ENCODE assay signal across 8 cellular contexts in genomic region chr7:118183254-118183585, GRCh38. TPM values are rescaled to one million over a fixed set of nuclear protein-coding genes. Genes with fewer than 3 reads are reported as not detected.
DNase-seq lines count a peak whose midpoint lies in the region; ATAC-seq and TF ChIP-seq lines count a peak whose summit lies in the region.

No MANE protein-coding gene starts in this region.

- H3K4me1 Mint-ChIP-seq in CD4-positive, alpha-beta T cell (ENCODE audit: low read depth) = peaks cover 51% of the 10 kb centered on the region
- peaks cover 15% of the 10 kb centered on the region for H3K4me1 Mint-ChIP-seq in activated T-helper 17 cell treated with anti-CD3 and anti-CD28 coated beads, Interleukin-2, amount 50 U/mL, for 72 hours
- peaks cover 13 to 30% of the 10 kb centered on the region in 2 donors for H3K4me1 Mint-ChIP-seq in stimulated activated naive B cell treated with anti-CD40 and anti-IgM and Interleukin-4, amounts not matched to agents 10 μg/mL and 1 μg/mL and 100 μg/mL, for 72 hours

- H3K27me3 Mint-ChIP-seq in CD4-positive, alpha-beta T cell = no peaks in the 10 kb centered on the region
- no peaks in the 10 kb centered on the region for H3K27me3 Mint-ChIP-seq in activated T-helper 17 cell treated with anti-CD3 and anti-CD28 coated beads, Interleukin-2, amount 50 U/mL, for 72 hours
- no peaks in the 10 kb centered on the region for H3K27me3 Mint-ChIP-seq in stimulated activated naive B cell treated with anti-CD40 and anti-IgM and Interleukin-4, amounts not matched to agents 10 μg/mL and 1 μg/mL and 100 μg/mL, for 72 hours

- POLR2A ChIA-PET in CD4-positive, alpha-beta T cell (lab: Charles Lee) = no interaction called here
- POLR2A ChIA-PET in RWPE1 (lab: Yijun Ruan, JAX; ENCODE audit: low non-redundant PET) = no interaction called here

- no peaks in the 10 kb centered on the region for H3K9me3 ChIP-seq in CD4-positive, alpha-beta T cell (ENCODE audit: control insufficient read depth, low read length)
- no peaks in the 10 kb centered on the region for H3K9me3 ChIP-seq in iPS-20b (ENCODE audit: insufficient read depth, low read depth, low read length)

- ATAC-seq in CD4-positive, alpha-beta T cell (ENCODE audit: poor library complexity) = no peak
- peak; percentile 1 for ATAC-seq in HG02588 (IDR thresholded peaks at IDR 0.05; ENCODE audit: unreplicated experiment)
- no peak for ATAC-seq in activated T-helper 17 cell treated with anti-CD3 and anti-CD28 coated beads, Interleukin-2, amount 50 U/mL, for 72 hours (replicated peaks)
- no peak for ATAC-seq in stimulated activated naive B cell treated with anti-CD40 and anti-IgM and Interleukin-4, amounts not matched to agents 10 μg/mL and 1 μg/mL and 100 μg/mL, for 72 hours (replicated peaks)
- no peak for ATAC-seq in HG03135 (IDR thresholded peaks at IDR 0.05; ENCODE audit: unreplicated experiment)
- no peak for ATAC-seq in HG03108 (IDR thresholded peaks at IDR 0.05; ENCODE audit: unreplicated experiment)

- no peaks in the 10 kb centered on the region for H3K9me3 Mint-ChIP-seq in CD4-positive, alpha-beta T cell
- peaks cover 3% of the 10 kb centered on the region for H3K9me3 Mint-ChIP-seq in activated T-helper 17 cell treated with anti-CD3 and anti-CD28 coated beads, Interleukin-2, amount 50 U/mL, for 72 hours
- H3K9me3 Mint-ChIP-seq in stimulated activated naive B cell treated with anti-CD40 and anti-IgM and Interleukin-4, amounts not matched to agents 10 μg/mL and 1 μg/mL and 100 μg/mL, for 72 hours = no peaks in the 10 kb centered on the region

- CTCF ChIA-PET in CD4-positive, alpha-beta T cell (lab: Charles Lee) = no interaction called here
- CTCF ChIA-PET in RWPE1 (lab: Yijun Ruan, JAX) = no interaction called here

- TF ChIP-seq CTCF in CD4-positive, alpha-beta T cell (IDR thresholded peaks at IDR 0.05) = no peak
- TF ChIP-seq CTCF in RWPE1 (conservative IDR thresholded peaks at IDR 0.05; ENCODE audit: low read depth) = no peak

- H3K36me3 ChIP-seq in iPS-20b (ENCODE audit: insufficient read depth, low read depth, low read length) = peaks cover 29% of the 10 kb centered on the region

- H3K27me3 ChIP-seq in CD4-positive, alpha-beta T cell (ENCODE audit: control insufficient read depth, insufficient read depth, low read length) = no peaks in the 10 kb centered on the region
- H3K27me3 ChIP-seq in iPS-20b (ENCODE audit: insufficient read depth, low read length) = no peaks in the 10 kb centered on the region

- peak overlapping the region; percentile 96 for H3K4me3 Mint-ChIP-seq in CD4-positive, alpha-beta T cell
- H3K4me3 Mint-ChIP-seq in activated T-helper 17 cell treated with anti-CD3 and anti-CD28 coated beads, Interleukin-2, amount 50 U/mL, for 72 hours = peak overlapping the region; percentile 92
- H3K4me3 Mint-ChIP-seq in stimulated activated naive B cell treated with anti-CD40 and anti-IgM and Interleukin-4, amounts not matched to agents 10 μg/mL and 1 μg/mL and 100 μg/mL, for 72 hours = peak overlapping the region; percentile 92 to 96

- peaks cover 6% of the 10 kb centered on the region; the same call in 1 of the 2 replicates for H3K4me1 ChIP-seq in iPS-20b (ENCODE audit: insufficient read depth, low read length)

- H3K27ac ChIP-seq in CD4-positive, alpha-beta T cell (ENCODE audit: low read depth, low read length) = peak overlapping the region; percentile 86
- peak overlapping the region; percentile 82 for H3K27ac ChIP-seq in iPS-20b (ENCODE audit: low read length)
- no peak overlapping the region for H3K27ac ChIP-seq in RWPE1

- peaks cover 38% of the 10 kb centered on the region for H3K36me3 Mint-ChIP-seq in CD4-positive, alpha-beta T cell (ENCODE audit: low read depth)
- H3K36me3 Mint-ChIP-seq in activated T-helper 17 cell treated with anti-CD3 and anti-CD28 coated beads, Interleukin-2, amount 50 U/mL, for 72 hours (ENCODE audit: low read depth) = peaks cover 46% of the 10 kb centered on the region
- H3K36me3 Mint-ChIP-seq in stimulated activated naive B cell treated with anti-CD40 and anti-IgM and Interleukin-4, amounts not matched to agents 10 μg/mL and 1 μg/mL and 100 μg/mL, for 72 hours = peaks cover 23 to 34% of the 10 kb centered on the region in 2 donors

- intact Hi-C loops in CD4-positive, alpha-beta T cell (cut with DNase I, micrococcal nuclease) = loop anchor here in 1 of 2 experiments (5.0 to 10.0 kb wide), 2 partner anchors 1311 to 1968 kb away; partner anchors contain the start of gene TES

- peak in 3 of 10 experiments; percentile 3 to 9 (median 3) for DNase-seq in CD4-positive, alpha-beta T cell
- no peak for DNase-seq in stimulated activated naive B cell treated with anti-CD40 and anti-IgM and Interleukin-4, amounts not matched to agents 10 μg/mL and 1 μg/mL and 100 μg/mL, for 72 hours
- no peak for DNase-seq in RWPE1 (ENCODE audit: low spot score)

- peak overlapping the region; percentile 96 for H3K27ac Mint-ChIP-seq in CD4-positive, alpha-beta T cell
- peak overlapping the region; percentile 99 for H3K27ac Mint-ChIP-seq in activated T-helper 17 cell treated with anti-CD3 and anti-CD28 coated beads, Interleukin-2, amount 50 U/mL, for 72 hours
- peak overlapping the region; percentile 99 for H3K27ac Mint-ChIP-seq in stimulated activated naive B cell treated with anti-CD40 and anti-IgM and Interleukin-4, amounts not matched to agents 10 μg/mL and 1 μg/mL and 100 μg/mL, for 72 hours

- peak overlapping the region; percentile 99 for H3K4me3 ChIP-seq in iPS-20b (ENCODE audit: low read length)

- H3K9ac ChIP-seq in iPS-20b (ENCODE audit: low read depth, low read length) = peak overlapping the region; percentile 96

RNA-seq across cellular contexts. Expression of gene LSM8, which starts 0.7 kb away (rescaled TPM):
- total RNA-seq in CD4-positive, alpha-beta T cell = 10 to 100 TPM; 47.1 to 49.4 TPM
- 10 to 100 TPM; 35.0 to 37.5 TPM for total RNA-seq in activated T-helper 17 cell treated with anti-CD3 and anti-CD28 coated beads, Interleukin-2, amount 50 U/mL, for 72 hours

RNA-seq across cellular contexts. Expression of gene ANKRD7, which starts 41.3 kb away (rescaled TPM):
- total RNA-seq in CD4-positive, alpha-beta T cell = not detected
- total RNA-seq in activated T-helper 17 cell treated with anti-CD3 and anti-CD28 coated beads, Interleukin-2, amount 50 U/mL, for 72 hours = under 1 TPM; 0.45 to 0.90 TPM
